2 cellular contexts compared by ENCODE assay signal in genomic region chr6:163813979-163814493, GRCh38.
TF ChIP-seq lines count a peak whose summit lies in the region.

No MANE protein-coding gene starts in this region.

TF ChIP-seq in SK-N-SH, 30 proteins besides CTCF, POLR2A, EP300 and RAD21 (continued from another document):
- TF ChIP-seq ZBTB33 (IDR thresholded peaks at IDR 0.05; ENCODE audit: borderline replicate concordance, low read depth) (no peak), FOSL2 (IDR thresholded peaks at IDR 0.05; ENCODE audit: borderline replicate concordance, low read depth) (no peak), RFX5 (IDR thresholded peaks at IDR 0.05; ENCODE audit: low read length) (no peak)

TF ChIP-seq in SK-N-SH treated with all-trans-retinoic acid at 6 μM for 48 hours, 23 proteins besides CTCF, POLR2A, EP300 and RAD21:
- no peak for TF ChIP-seq TSHZ2 (CRISPR knock-in tag; IDR thresholded peaks at IDR 0.05)
- TF ChIP-seq PATZ1 (CRISPR knock-in tag; IDR thresholded peaks at IDR 0.05; ENCODE audit: borderline replicate concordance): no peak
- TF ChIP-seq GLIS3 (CRISPR knock-in tag; IDR thresholded peaks at IDR 0.05): no peak
- no peak for TF ChIP-seq BACH2 (CRISPR knock-in tag; IDR thresholded peaks at IDR 0.05; ENCODE audit: borderline replicate concordance)
- no peak for TF ChIP-seq CSDC2 (CRISPR knock-in tag; IDR thresholded peaks at IDR 0.05)
